8 cellular contexts compared by ENCODE assay signal in genomic region chr19:44846455-44847143, GRCh38. TPM values are rescaled to one million over a fixed set of nuclear protein-coding genes. Genes with fewer than 3 reads are reported as not detected.
DNase-seq lines count a peak whose midpoint lies in the region; ATAC-seq and FAIRE-seq lines count a peak whose summit lies in the region.

No MANE protein-coding gene starts in this region.

- intact Hi-C loops in activated CD4-positive, alpha-beta T cell treated with anti-CD3 and anti-CD28 coated beads for 36 hours (cut with DNase I, micrococcal nuclease) = loop anchor here (1.0 to 10.0 kb wide), 4 partner anchors 64 to 152 kb away; partner anchors contain the start of genes CLPTM1 (in 2 of the 2) and CEACAM16 (in 1 of the 2)

- no peaks in the 10 kb centered on the region for H3K9me3 Mint-ChIP-seq in activated CD4-positive, alpha-beta T cell treated with anti-CD3 and anti-CD28 coated beads for 36 hours (ENCODE audit: low read depth)
- no peaks in the 10 kb centered on the region for H3K9me3 Mint-ChIP-seq in activated T-helper 17 cell treated with anti-CD3 and anti-CD28 coated beads, Interleukin-2, amount 50 U/mL, for 72 hours

- FAIRE-seq in small intestine (lab: Jason Lieb, UNC) = no peak

- peaks cover 21% of the 10 kb centered on the region for H3K4me1 Mint-ChIP-seq in activated CD4-positive, alpha-beta T cell treated with anti-CD3 and anti-CD28 coated beads for 36 hours
- H3K4me1 Mint-ChIP-seq in activated T-helper 17 cell treated with anti-CD3 and anti-CD28 coated beads, Interleukin-2, amount 50 U/mL, for 72 hours = peaks cover 11% of the 10 kb centered on the region

- H3K9me3 ChIP-seq in small intestine (ENCODE audit: control insufficient read depth, low read depth) = no peaks in the 10 kb centered on the region

- 1 to 2% (median 1%) methylated on average over 33 to 51 of the region's 51 CpGs for WGBS in small intestine, 3 donors

- H3K27ac ChIP-seq in small intestine (ENCODE audit: low read depth in 1 of 2, low read length in 1 of 2) = peak overlapping the region; percentile 97 to 98

- H3K4me1 ChIP-seq in small intestine (ENCODE audit: control insufficient read depth in 2 of 2, insufficient read depth in 1 of 2, low read depth in 1 of 2, low read length in 1 of 2) = no peaks in the 10 kb centered on the region

- POLR2A ChIA-PET in activated CD4-positive, alpha-beta T cell treated with anti-CD3 and anti-CD28 coated beads for 36 hours (lab: Charles Lee) = no interaction called here

- ATAC-seq in activated CD4-positive, alpha-beta T cell treated with anti-CD3 and anti-CD28 coated beads for 36 hours = no peak
- ATAC-seq in activated T-helper 17 cell treated with anti-CD3 and anti-CD28 coated beads, Interleukin-2, amount 50 U/mL, for 72 hours (replicated peaks) = no peak
- ATAC-seq in HG02610 (IDR thresholded peaks at IDR 0.05; ENCODE audit: unreplicated experiment) (no peak), GM19324 (IDR thresholded peaks at IDR 0.05; ENCODE audit: low FRiP score, unreplicated experiment) (no peak)

- no peak overlapping the region for H3K27ac Mint-ChIP-seq in activated CD4-positive, alpha-beta T cell treated with anti-CD3 and anti-CD28 coated beads for 36 hours
- peak overlapping the region; percentile 28 for H3K27ac Mint-ChIP-seq in activated T-helper 17 cell treated with anti-CD3 and anti-CD28 coated beads, Interleukin-2, amount 50 U/mL, for 72 hours

- no peak for DNase-seq in activated CD4-positive, alpha-beta T cell treated with anti-CD3 and anti-CD28 coated beads for 36 hours
- DNase-seq in activated CD4-positive, alpha-beta T cell treated with anti-CD3 and anti-CD28 coated beads, Interleukin-2, amount 50 U/mL, for 48 hours = no peak
- DNase-seq in small intestine (no peak), cortex of kidney (lab: John Stamatoyannopoulos, UW) (no peak)

- no peaks in the 10 kb centered on the region for H3K36me3 Mint-ChIP-seq in activated CD4-positive, alpha-beta T cell treated with anti-CD3 and anti-CD28 coated beads for 36 hours (ENCODE audit: low read depth)
- H3K36me3 Mint-ChIP-seq in activated T-helper 17 cell treated with anti-CD3 and anti-CD28 coated beads, Interleukin-2, amount 50 U/mL, for 72 hours (ENCODE audit: low read depth) = no peaks in the 10 kb centered on the region

- H3K27me3 Mint-ChIP-seq in activated CD4-positive, alpha-beta T cell treated with anti-CD3 and anti-CD28 coated beads for 36 hours = peaks cover 21% of the 10 kb centered on the region
- H3K27me3 Mint-ChIP-seq in activated T-helper 17 cell treated with anti-CD3 and anti-CD28 coated beads, Interleukin-2, amount 50 U/mL, for 72 hours = peaks cover 12% of the 10 kb centered on the region

- CTCF ChIA-PET in activated CD4-positive, alpha-beta T cell treated with anti-CD3 and anti-CD28 coated beads for 36 hours (lab: Charles Lee) = interaction anchor here (0.6 to 1.4 kb wide), 4 partner anchors 34 to 154 kb away, joined by 3 to 10 read pairs (median 3); no protein-coding TSS in a partner anchor

- H3K4me3 Mint-ChIP-seq in activated CD4-positive, alpha-beta T cell treated with anti-CD3 and anti-CD28 coated beads for 36 hours = peak overlapping the region; percentile 73
- peak overlapping the region; percentile 77 for H3K4me3 Mint-ChIP-seq in activated T-helper 17 cell treated with anti-CD3 and anti-CD28 coated beads, Interleukin-2, amount 50 U/mL, for 72 hours

- no peaks in the 10 kb centered on the region for H3K27me3 ChIP-seq in small intestine (ENCODE audit: control insufficient read depth in 2 of 2, insufficient read depth in 2 of 2, low read length in 2 of 2)

- H3K4me3 ChIP-seq in iPS-11a (ENCODE audit: low read depth, low read length) = peak overlapping the region; percentile 94
- peak overlapping the region; percentile 81 to 92 for H3K4me3 ChIP-seq in small intestine (ENCODE audit: low read depth in 1 of 2, low read length in 2 of 2)

- H3K36me3 ChIP-seq in small intestine (ENCODE audit: control insufficient read depth in 2 of 2, insufficient read depth in 2 of 2, low read length in 2 of 2) = no peaks in the 10 kb centered on the region

RNA-seq across cellular contexts. Expression of gene NECTIN2, which starts 0.5 kb away (rescaled TPM):
- under 1 TPM; 0.80 to 0.93 TPM for total RNA-seq in activated CD4-positive, alpha-beta T cell treated with anti-CD3 and anti-CD28 coated beads for 36 hours
- under 1 TPM; 0.45 to 0.64 TPM for total RNA-seq in activated T-helper 17 cell treated with anti-CD3 and anti-CD28 coated beads, Interleukin-2, amount 50 U/mL, for 72 hours
- 100 to 1,000 TPM in 1 of 3 donors, 10 to 100 TPM in 2; 72.5 to 153 (median 75.8) TPM for polyA plus RNA-seq in small intestine

RNA-seq across cellular contexts. Expression of gene BCAM, which starts 37.7 kb away (rescaled TPM):
- total RNA-seq in activated CD4-positive, alpha-beta T cell treated with anti-CD3 and anti-CD28 coated beads for 36 hours = not detected
- not detected for total RNA-seq in activated T-helper 17 cell treated with anti-CD3 and anti-CD28 coated beads, Interleukin-2, amount 50 U/mL, for 72 hours
- 10 to 100 TPM in 1 of 3 donors, 1 to 10 TPM in 2; 2.9 to 32.6 (median 4.3) TPM for polyA plus RNA-seq in small intestine

RNA-seq across cellular contexts. Expression of gene TOMM40, which starts 44.5 kb away (rescaled TPM):
- total RNA-seq in activated CD4-positive, alpha-beta T cell treated with anti-CD3 and anti-CD28 coated beads for 36 hours = 100 to 1,000 TPM; 120 to 132 TPM
- 100 to 1,000 TPM in 1 of 2 donors, 10 to 100 TPM in 1; 55.3 to 165 TPM for total RNA-seq in activated T-helper 17 cell treated with anti-CD3 and anti-CD28 coated beads, Interleukin-2, amount 50 U/mL, for 72 hours
- polyA plus RNA-seq in small intestine = 10 to 100 TPM; 24.6 to 82.7 (median 25.7) TPM

RNA-seq across cellular contexts. Expression of gene APOE, which starts 59.0 kb away (rescaled TPM):
- under 1 TPM; 0.55 to 0.70 TPM for total RNA-seq in activated CD4-positive, alpha-beta T cell treated with anti-CD3 and anti-CD28 coated beads for 36 hours
- 1 to 10 TPM in 1 of 2 donors, under 1 TPM in 1; 0.91 to 2.2 TPM for total RNA-seq in activated T-helper 17 cell treated with anti-CD3 and anti-CD28 coated beads, Interleukin-2, amount 50 U/mL, for 72 hours
- 100 to 1,000 TPM in 2 of 3 donors, 10 to 100 TPM in 1; 14.1 to 134 (median 109) TPM for polyA plus RNA-seq in small intestine
